7 cellular contexts compared by ENCODE assay signal in genomic region chr1:7207875-7208646, GRCh38.
DNase-seq lines count a peak whose midpoint lies in the region; ATAC-seq, FAIRE-seq and TF ChIP-seq lines count a peak whose summit lies in the region.

No MANE protein-coding gene starts in this region.

- WGBS in tibial nerve, 2 donors, result 30 to 38% methylated on average over 6 of the region's 6 CpGs

- H3K27me3 ChIP-seq in HL-60 (ENCODE audit: insufficient read depth, poor library complexity, severe bottlenecking) (no peaks in the 10 kb centered on the region), tibial nerve (no peaks in the 10 kb centered on the region)

- intact Hi-C loops in left colon (cut with DNase I, micrococcal nuclease), result no loop called here

- H3K4me3 ChIP-seq in HL-60 (replicated peaks; ENCODE audit: insufficient read depth, low read length), result no peak overlapping the region
- H3K4me3 ChIP-seq in tibial nerve, result no peak overlapping the region

- TF ChIP-seq EP300 in tibial nerve (IDR thresholded peaks at IDR 0.05), result no peak

- DNase-seq in Daoy (ENCODE audit: low read depth), result peak; percentile 84
- peak in 1 of 2 experiments; percentile 46 for DNase-seq in HL-60 (ENCODE audit: low read depth in 1 of 2, low spot score in 1 of 2)
- DNase-seq in NCI-H748 (lab: John Stamatoyannopoulos, UW; ENCODE audit: unreplicated experiment), result peak; percentile 70
- peak; percentile 34 for DNase-seq in brain pericyte (ENCODE audit: low read depth, low spot score)
- DNase-seq in left colon, result peak in 1 of 2 donors; percentile 30
- DNase-seq in urothelium cell line (ENCODE audit: low spot score), result peak; percentile 67
- DNase-seq in tibial nerve (ENCODE audit: low spot score in 2 of 2), result no peak

- peak; percentile 76 for ATAC-seq in left colon

- H3K27ac ChIP-seq in HL-60 (replicated peaks) (no peak overlapping the region), tibial nerve (no peak overlapping the region)

- H3K4me1 ChIP-seq in tibial nerve, result no peaks in the 10 kb centered on the region

- H3K9me3 ChIP-seq in tibial nerve, result no peaks in the 10 kb centered on the region

- no peaks in the 10 kb centered on the region for H3K36me3 ChIP-seq in tibial nerve

- TF ChIP-seq POLR2A in tibial nerve (IDR thresholded peaks at IDR 0.05), result no peak

- TF ChIP-seq CTCF in HL-60 (IDR thresholded peaks at IDR 0.05; ENCODE audit: insufficient read depth, low read length) (peak; percentile 76), tibial nerve (IDR thresholded peaks at IDR 0.05) (peak in 1 of 5 experiments; percentile 14)

- peak; percentile 77 for FAIRE-seq in urothelium cell line (lab: Jason Lieb, UNC)

Comparison
In these comparisons a context has a peak if more than half of its experiments do, and no peak if none do; other contexts are left out.
1. DNase-seq: peak in Daoy (single experiment), NCI-H748 (single experiment), brain pericyte (single experiment) and urothelium cell line (single experiment); none in tibial nerve (0 of 2).